ENCODE assay signal across 8 cellular contexts in genomic region chr16:75566889-75567255, GRCh38. TPM values are rescaled to one million over a fixed set of nuclear protein-coding genes. Genes with fewer than 3 reads are reported as not detected.
DNase-seq lines count a peak whose midpoint lies in the region; ATAC-seq, FAIRE-seq and TF ChIP-seq lines count a peak whose summit lies in the region.

No MANE protein-coding gene starts in this region.

- H3K27me3 ChIP-seq in ovary: no peaks in the 10 kb centered on the region

- peaks cover 9% of the 10 kb centered on the region for H3K4me1 ChIP-seq in ovary (ENCODE audit: insufficient read depth)

- peak; percentile 21 for DNase-seq in GM10266 (ENCODE audit: extremely low spot score)
- DNase-seq in activated B cell treated with CpG ODN at 0.5 μM for 24 hours: no peak
- DNase-seq in fibroblast of mammary gland (ENCODE audit: low read depth): no peak
- peak in 1 of 5 donors; percentile 43 for DNase-seq in ovary
- no peak for DNase-seq in DMS153 treated with DMSO at 0.1 percent for 48 hours (lab: John Stamatoyannopoulos, UW; ENCODE audit: unreplicated experiment)
- no peak for DNase-seq in AML-193 (lab: John Stamatoyannopoulos, UW)
- DNase-seq in HTR-8/SVneo (ENCODE audit: insufficient read length, low spot score): no peak

- CTCF ChIA-PET in activated B cell treated with CpG ODN at 0.5 μM for 24 hours (lab: Charles Lee): no interaction called here

- peak; percentile 0 for ATAC-seq in HG03066 (IDR thresholded peaks at IDR 0.05; ENCODE audit: low read depth, unreplicated experiment)
- no peak for ATAC-seq in activated B cell treated with CpG ODN at 0.5 μM for 24 hours (ENCODE audit: low read depth)

- intact Hi-C loops in activated B cell treated with CpG ODN at 0.5 μM for 24 hours (cut with micrococcal nuclease) (loop anchor here (1.0 to 5.0 kb wide), 9 partner anchors 50 to 1645 kb away; partner anchors contain the start of genes ADAT1, CFDP1, KARS1 and MON1B), ovary (cut with DNase I) (loop anchor here in 1 of 4 donors (10.0 kb wide), 1 partner anchor 58 kb away; the partner anchor contains the start of gene ADAT1)

- peak overlapping the region; percentile 66 for H3K27ac Mint-ChIP-seq in activated B cell treated with CpG ODN at 0.5 μM for 24 hours

- no peaks in the 10 kb centered on the region for H3K36me3 ChIP-seq in ovary

- 1% methylated on average over 17 of the region's 17 CpGs for WGBS in ovary, 3 donors

- peaks cover 39% of the 10 kb centered on the region for H3K36me3 Mint-ChIP-seq in activated B cell treated with CpG ODN at 0.5 μM for 24 hours (ENCODE audit: low read depth)

- H3K4me3 ChIP-seq in fibroblast of mammary gland (ENCODE audit: control insufficient read depth, low read depth, low read length) (peak overlapping the region; percentile 87), ovary (peak overlapping the region; percentile 96)

- H3K4me3 Mint-ChIP-seq in activated B cell treated with CpG ODN at 0.5 μM for 24 hours: peak overlapping the region; percentile 100

- no peaks in the 10 kb centered on the region for H3K9me3 Mint-ChIP-seq in activated B cell treated with CpG ODN at 0.5 μM for 24 hours

- no peak for TF ChIP-seq EP300 in ovary (IDR thresholded peaks at IDR 0.05)

- TF ChIP-seq CTCF in GM10266 (IDR thresholded peaks at IDR 0.05; ENCODE audit: control insufficient read depth, insufficient read depth, low read depth, missing control alignments): no peak
- TF ChIP-seq CTCF in activated B cell treated with CpG ODN at 0.5 μM for 24 hours (IDR thresholded peaks at IDR 0.05): no peak
- TF ChIP-seq CTCF in fibroblast of mammary gland (conservative IDR thresholded peaks at IDR 0.05; ENCODE audit: control insufficient read depth, insufficient read depth, low read depth, low read length): no peak
- TF ChIP-seq CTCF in ovary (IDR thresholded peaks at IDR 0.05): no peak

- TF ChIP-seq POLR2A in ovary (IDR thresholded peaks at IDR 0.05): no peak

- no peaks in the 10 kb centered on the region for H3K27me3 Mint-ChIP-seq in activated B cell treated with CpG ODN at 0.5 μM for 24 hours

- H3K27ac ChIP-seq in ovary: peak overlapping the region in 1 of 2 donors; percentile 31

- FAIRE-seq in HTR-8/SVneo (lab: Jason Lieb, UNC): no peak

- H3K4me1 Mint-ChIP-seq in activated B cell treated with CpG ODN at 0.5 μM for 24 hours: peaks cover 62% of the 10 kb centered on the region

- POLR2A ChIA-PET in activated B cell treated with CpG ODN at 0.5 μM for 24 hours (lab: Charles Lee): interaction anchor here (0.8 to 8.2 kb wide), 4 partner anchors 11 to 81 kb away, joined by 3 to 67 read pairs (median 23); partner anchors contain the start of genes ADAT1, KARS1, TERF2IP and TMEM231

- H3K9me3 ChIP-seq in ovary: no peaks in the 10 kb centered on the region

RNA-seq across cellular contexts. Expression of gene GABARAPL2, which starts 0.7 kb away (rescaled TPM):
- total RNA-seq in activated B cell treated with CpG ODN at 0.5 μM for 24 hours (62.9 and 69.4 TPM in 2 replicates), ovary (100 to 1,000 TPM in 4 of 7 donors, 10 to 100 TPM in 3; 77.9 to 114 (median 108) TPM)
- polyA plus RNA-seq in ovary: 100 to 1,000 TPM; 161 to 195 TPM

RNA-seq across cellular contexts. Expression of gene TMEM231, which starts 10.8 kb away (rescaled TPM):
- total RNA-seq in activated B cell treated with CpG ODN at 0.5 μM for 24 hours (4.0 and 4.1 TPM in 2 replicates), ovary (10 to 100 TPM in 6 of 7 donors, 1 to 10 TPM in 1; 9.8 to 36.9 (median 14.8) TPM)
- 10 to 100 TPM in 1 of 2 donors, 1 to 10 TPM in 1; 9.2 to 16.3 TPM for polyA plus RNA-seq in ovary

RNA-seq across cellular contexts. Expression of gene CHST5, which starts 31.0 kb away (rescaled TPM):
- total RNA-seq in activated B cell treated with CpG ODN at 0.5 μM for 24 hours (0.11 TPM in 1 of 2 replicates, not detected in the other), ovary (under 1 TPM; 0.24 to 1.00 (median 0.63) TPM)
- polyA plus RNA-seq in ovary: under 1 TPM in 1 of 2 donors, not detected in 1; 0.08 TPM

RNA-seq across cellular contexts. Expression of gene ADAT1, which starts 56.2 kb away (rescaled TPM):
- 52.7 and 57.2 TPM in 2 replicates for total RNA-seq in activated B cell treated with CpG ODN at 0.5 μM for 24 hours
- 10 to 100 TPM; 25.3 to 45.8 (median 27.7) TPM for total RNA-seq in ovary
- 10 to 100 TPM in 1 of 2 donors, 1 to 10 TPM in 1; 9.5 to 59.8 TPM for polyA plus RNA-seq in ovary
